ENCODE assay signal across 14 cellular contexts in genomic region chr6:43917878-43918382, GRCh38.
DNase-seq lines count a peak whose midpoint lies in the region; ATAC-seq, FAIRE-seq and TF ChIP-seq lines count a peak whose summit lies in the region.
"Had no signal": no experiment of that assay in that cellular context is flagged by ENCODE, and none has a peak within 500 bp of the region (broad histone marks: within the 10 kb centered on the region; RNA-seq: fewer than 3 reads in every experiment).

No MANE protein-coding gene starts in this region.

- no peak for FAIRE-seq in small intestine (lab: Jason Lieb, UNC)
- FAIRE-seq: GM12892 had no signal

- in situ Hi-C loops in GM23248 (cut with MboI) (no loop called here), astrocyte of the spinal cord (cut with HindIII; ENCODE audit: low sequenced_read_pairs) (no loop called here), GM13976 (cut with MboI; ENCODE audit: low sequenced_read_pairs, unreplicated experiment) (no loop called here)

- H3K36me3 ChIP-seq in GM23248 (ENCODE audit: low read depth) (no peaks in the 10 kb centered on the region), small intestine (ENCODE audit: control insufficient read depth in 2 of 2, insufficient read depth in 2 of 2, low read length in 2 of 2) (no peaks in the 10 kb centered on the region)
- H3K36me3 ChIP-seq: ovary had no signal

- ATAC-seq in left colon = no peak

- DNase-seq in GM23248 = peak; percentile 63
- peak; percentile 37 for DNase-seq in astrocyte of the spinal cord (ENCODE audit: low read depth, low spot score)
- DNase-seq in fibroblast of the conjunctiva (ENCODE audit: low read depth) = peak; percentile 34
- peak; percentile 29 for DNase-seq in small intestine
- no peak for DNase-seq in activated CD4-positive, CD25-positive, alpha-beta regulatory T cell treated with anti-CD3 and anti-CD28 coated beads, Interleukin-2, amount 50 U/mL, for 72 hours
- no peak for DNase-seq in NAMALWA (ENCODE audit: low spot score)
- DNase-seq in left colon = no peak
- no peak for DNase-seq in GM13976 (ENCODE audit: low spot score)
- DNase-seq: activated CD4-positive, alpha-beta memory T cell treated with anti-CD3 and anti-CD28 coated beads, Interleukin-2, amount 10 ng/mL, durations not matched to agents 7 days and 5 days; effector CD8-positive, alpha-beta T cell; NCI-H2171; SIG-M5 had no signal

- no peak overlapping the region for H2AFZ ChIP-seq in GM23248

- H3F3A ChIP-seq in GM23248 (ENCODE audit: insufficient read depth) = no peaks in the 10 kb centered on the region

- H3K4me2 ChIP-seq in GM23248 (ENCODE audit: unreplicated experiment) = no peak overlapping the region

- H3K27me3 ChIP-seq in GM23248 (replicated peaks; ENCODE audit: insufficient read depth) = no peaks in the 10 kb centered on the region
- no peaks in the 10 kb centered on the region for H3K27me3 ChIP-seq in small intestine (ENCODE audit: control insufficient read depth in 2 of 2, insufficient read depth in 2 of 2, low read length in 2 of 2)
- H3K27me3 ChIP-seq: ovary had no signal

- no peaks in the 10 kb centered on the region for H4K20me1 ChIP-seq in GM23248 (ENCODE audit: insufficient read depth)

- peaks cover 25% of the 10 kb centered on the region for H3K4me1 ChIP-seq in GM23248 (ENCODE audit: insufficient read depth)
- H3K4me1 ChIP-seq in small intestine (ENCODE audit: control insufficient read depth in 2 of 2, insufficient read depth in 1 of 2, low read depth in 1 of 2, low read length in 1 of 2) = peaks cover 10 to 26% of the 10 kb centered on the region in 2 donors

- no peaks in the 10 kb centered on the region for H3K9me2 ChIP-seq in GM23248 (ENCODE audit: insufficient read depth)

- no peak for TF ChIP-seq CTCF in astrocyte of the spinal cord (IDR thresholded peaks at IDR 0.05; ENCODE audit: low read depth, low read length)
- TF ChIP-seq CTCF in GM13976 (IDR thresholded peaks at IDR 0.05; ENCODE audit: borderline replicate concordance, control extremely low read depth, extremely low read depth, insufficient read depth, missing control alignments) = no peak

- H3K27ac ChIP-seq in GM23248 (no peak overlapping the region), small intestine (ENCODE audit: low read depth in 1 of 2, low read length in 1 of 2) (peak overlapping the region; percentile 87 to 90)
- H3K27ac ChIP-seq: ovary had no signal

- H3K4me3 ChIP-seq in GM23248 = no peak overlapping the region
- H3K4me3 ChIP-seq in astrocyte of the spinal cord (ENCODE audit: low read depth, low read length) = no peak overlapping the region
- no peak overlapping the region for H3K4me3 ChIP-seq in small intestine (ENCODE audit: low read depth in 1 of 2, low read length in 2 of 2)
- H3K4me3 ChIP-seq: ovary had no signal

- intact Hi-C loops in left colon (cut with DNase I, micrococcal nuclease) = no loop called here

- no peaks in the 10 kb centered on the region for H3K79me2 ChIP-seq in GM23248 (ENCODE audit: insufficient read depth)

- H3K9ac ChIP-seq in GM23248 = no peak overlapping the region

- 40 to 41% methylated on average over 6 of the region's 6 CpGs for WGBS in GM23248 (ENCODE audit: low coverage in 1 of 2, low lambda C conversion rate in 2 of 2, missing lambda C conversion rate in 2 of 2), 2 experiments
- 51 to 75% (median 58%) methylated on average over 6 of the region's 6 CpGs for WGBS in small intestine, 3 donors

- H3K9me3 ChIP-seq in GM23248 (ENCODE audit: low read depth) = no peaks in the 10 kb centered on the region
- no peaks in the 10 kb centered on the region for H3K9me3 ChIP-seq in small intestine (ENCODE audit: control insufficient read depth, low read depth)
- H3K9me3 ChIP-seq: ovary had no signal

Comparison
In these comparisons a context has a peak if more than half of its experiments do, and no peak if none do; other contexts are left out.
1. DNase-seq: peak in GM23248 (single experiment), astrocyte of the spinal cord (single experiment), fibroblast of the conjunctiva (single experiment) and small intestine (single experiment); none in activated CD4-positive, CD25-positive, alpha-beta regulatory T cell treated with anti-CD3 and anti-CD28 coated beads, Interleukin-2, amount 50 U/mL, for 72 hours (single experiment), NAMALWA (single experiment), left colon (0 of 2) and GM13976 (single experiment).